ENCODE assay signal across 23 cellular contexts in genomic region chr18:62009521-62009920, GRCh38.
DNase-seq lines count a peak whose midpoint lies in the region; ATAC-seq, FAIRE-seq and TF ChIP-seq lines count a peak whose summit lies in the region.
"Had no signal": no experiment of that assay in that cellular context is flagged by ENCODE, and none has a peak within 500 bp of the region (broad histone marks: within the 10 kb centered on the region; RNA-seq: fewer than 3 reads in every experiment).

No MANE protein-coding gene starts in this region.

- no peak overlapping the region for H4K8ac ChIP-seq in IMR-90 (ENCODE audit: low read depth in 2 of 2, low read length in 2 of 2)

- H2BK20ac ChIP-seq in IMR-90 (ENCODE audit: low read depth, low read length), result no peak overlapping the region

- H3K79me1 ChIP-seq in IMR-90 (ENCODE audit: low read depth in 1 of 2, low read length in 2 of 2), result no peaks in the 10 kb centered on the region

- no TSS peak for BruUV-seq in IMR-90 (replicated peaks; lab: Mats Ljungman, UMichigan)

- POLR2A ChIA-PET in SK-N-SH (lab: Yijun Ruan, JAX) (no interaction called here), IMR-90 (lab: Charles Lee; ENCODE audit: unreplicated experiment) (no interaction called here)

- H2AK5ac ChIP-seq in IMR-90 (ENCODE audit: low read depth, low read length), result no peak overlapping the region; the same call in 1 of the 2 replicates

- DNase-seq in SK-N-SH (no peak), IMR-90 (no peak), bronchial epithelial cell (ENCODE audit: low read depth) (peak; percentile 62), fibroblast of pulmonary artery (ENCODE audit: low read depth) (peak; percentile 16), GM13976 (ENCODE audit: low spot score) (no peak), spleen (no peak), osteoblast (ENCODE audit: insufficient read length, low spot score, missing footprints) (no peak)
- DNase-seq: AML-193; Caco-2; Calu3; CD4-positive, alpha-beta T cell; CD8-positive, alpha-beta T cell; DMS79 treated with DMSO at 0.1 percent for 48 hours; GF-D8 had no signal

- FAIRE-seq in bronchial epithelial cell (lab: Jason Lieb, UNC), result no peak
- FAIRE-seq: A549, G401.6, GM12878, GM12892, GM19239 had no signal

- TF ChIP-seq RAD21 in SK-N-SH (IDR thresholded peaks at IDR 0.05; ENCODE audit: low read length), result no peak
- TF ChIP-seq RAD21 in IMR-90 (IDR thresholded peaks at IDR 0.05; ENCODE audit: low read length), result no peak

- ATAC-seq in SK-N-SH treated with all-trans-retinoic acid at 6 μM for 48 hours (no peak), IMR-90 (ENCODE audit: low read depth) (peak; percentile 29)
- ATAC-seq: A549; CD8-positive, alpha-beta T cell; GM12878 had no signal

- no peak overlapping the region for H3K18ac ChIP-seq in IMR-90 (ENCODE audit: low read depth, low read length)

- H4K20me1 ChIP-seq in SK-N-SH (ENCODE audit: insufficient read depth), result no peaks in the 10 kb centered on the region
- H4K20me1 ChIP-seq in IMR-90 (ENCODE audit: insufficient read depth, low read length), result no peaks in the 10 kb centered on the region
- no peaks in the 10 kb centered on the region for H4K20me1 ChIP-seq in osteoblast (ENCODE audit: insufficient read depth, low read length)
- H4K20me1 ChIP-seq: BLaER1 treated with 17β-estradiol and CSF1 and Interleukin-3, amounts not matched to agents 10 nM and 100 nM had no signal

- no peak overlapping the region for H3K27ac ChIP-seq in SK-N-SH (ENCODE audit: low read depth in 2 of 2, low read length in 1 of 2)
- no peak overlapping the region for H3K27ac ChIP-seq in IMR-90 (ENCODE audit: insufficient read depth, low read length)
- no peak overlapping the region for H3K27ac ChIP-seq in spleen
- H3K27ac ChIP-seq in osteoblast (ENCODE audit: low read depth, low read length), result no peak overlapping the region
- H3K27ac ChIP-seq: 22Rv1; A549; BLaER1 treated with 17β-estradiol and CSF1 and Interleukin-3, amounts not matched to agents 10 nM and 100 nM; C4-2B had no signal

- no peak for TF ChIP-seq CTCF in SK-N-SH (IDR thresholded peaks at IDR 0.05)
- no peak for TF ChIP-seq CTCF in IMR-90 (conservative IDR thresholded peaks at IDR 0.05; ENCODE audit: low read depth, low read length)
- no peak for TF ChIP-seq CTCF in bronchial epithelial cell (IDR thresholded peaks at IDR 0.05; ENCODE audit: insufficient read depth, low read length, severe bottlenecking)
- TF ChIP-seq CTCF in fibroblast of pulmonary artery (IDR thresholded peaks at IDR 0.05; ENCODE audit: low read length, missing control alignments), result no peak
- no peak for TF ChIP-seq CTCF in GM13976 (IDR thresholded peaks at IDR 0.05; ENCODE audit: borderline replicate concordance, control extremely low read depth, extremely low read depth, insufficient read depth, missing control alignments)
- TF ChIP-seq CTCF in spleen (IDR thresholded peaks at IDR 0.05 in 8 of 11, conservative IDR thresholded peaks at IDR 0.05 in 3 of 11), result no peak
- TF ChIP-seq CTCF in osteoblast (IDR thresholded peaks at IDR 0.05; ENCODE audit: extremely low read depth, low read depth, low read length), result no peak

- H2BK5ac ChIP-seq in IMR-90 (ENCODE audit: low read depth, low read length, poor library complexity, severe bottlenecking), result no peak overlapping the region

- H3K4me3 ChIP-seq in SK-N-SH (ENCODE audit: low read depth in 2 of 2, low read length in 1 of 2) (no peak overlapping the region), IMR-90 (ENCODE audit: insufficient read depth, low read depth, low read length) (no peak overlapping the region), bronchial epithelial cell (ENCODE audit: low read depth, low read length) (no peak overlapping the region), fibroblast of pulmonary artery (replicated peaks; ENCODE audit: low read depth, low read length) (no peak overlapping the region), spleen (no peak overlapping the region), osteoblast (ENCODE audit: insufficient read depth, low read length) (no peak overlapping the region)
- H3K4me3 ChIP-seq: A549; BLaER1 treated with 17β-estradiol and CSF1 and Interleukin-3, amounts not matched to agents 10 nM and 100 nM; GM12878 had no signal

- no peak overlapping the region for H2BK120ac ChIP-seq in IMR-90 (ENCODE audit: low read depth, low read length)

- H3K4me1 ChIP-seq in SK-N-SH (ENCODE audit: control insufficient read depth in 1 of 2, insufficient read depth in 2 of 2, low read depth in 1 of 2, low read length in 1 of 2) (no peaks in the 10 kb centered on the region), IMR-90 (ENCODE audit: control insufficient read depth, insufficient read depth, low read length) (peaks cover 2% of the 10 kb centered on the region; the same call in 1 of the 2 replicates), spleen (no peaks in the 10 kb centered on the region), osteoblast (ENCODE audit: insufficient read depth, low read length) (no peaks in the 10 kb centered on the region)
- H3K4me1 ChIP-seq: A549; BLaER1 treated with 17β-estradiol and CSF1 and Interleukin-3, amounts not matched to agents 10 nM and 100 nM; Caco-2 had no signal

- H3K27me3 ChIP-seq in SK-N-SH (ENCODE audit: insufficient read depth) (no peaks in the 10 kb centered on the region), IMR-90 (ENCODE audit: control insufficient read depth, insufficient read depth, low read length) (no peaks in the 10 kb centered on the region), bronchial epithelial cell (ENCODE audit: control insufficient read depth, insufficient read depth, low read length) (no peaks in the 10 kb centered on the region), spleen (replicated peaks in 1 of 7) (no peaks in the 10 kb centered on the region), osteoblast (ENCODE audit: insufficient read depth, low read length) (no peaks in the 10 kb centered on the region)

- dilution Hi-C loops in IMR-90 (cut with HindIII; ENCODE audit: low sequenced_read_pairs, unreplicated experiment), result no loop called here

- H4K91ac ChIP-seq in IMR-90 (ENCODE audit: insufficient read depth, low read depth, low read length), result no peak overlapping the region

- H3K56ac ChIP-seq in IMR-90 (ENCODE audit: extremely low read depth, insufficient read depth, low read length), result no peak overlapping the region

- intact Hi-C loops in IMR-90 (cut with micrococcal nuclease), result no loop called here
- intact Hi-C loops in spleen (cut with DNase I; ENCODE audit: low total_unique reads), result no loop called here

- no peaks in the 10 kb centered on the region for H3K9me2 ChIP-seq in SK-N-SH

- no peak overlapping the region for H2AK9ac ChIP-seq in IMR-90 (replicated peaks; ENCODE audit: low read depth, low read length, poor library complexity)

- H3K23ac ChIP-seq in IMR-90 (ENCODE audit: low read depth, low read length), result no peak overlapping the region

- no peaks in the 10 kb centered on the region for H3F3A ChIP-seq in SK-N-SH (replicated peaks; ENCODE audit: insufficient read depth)

- 0 out of 2 replicates have a peak overlapping the region, but pooled peaks have one; percentile 48 for H3K14ac ChIP-seq in IMR-90 (replicated peaks; ENCODE audit: low read depth, low read length)

- no peak for TF ChIP-seq POLR2A in IMR-90 (IDR thresholded peaks at IDR 0.05; ENCODE audit: low read depth, low read length)
- no peak for TF ChIP-seq POLR2A in spleen (IDR thresholded peaks at IDR 0.05)

- TF ChIP-seq EP300 in SK-N-SH (IDR thresholded peaks at IDR 0.05; ENCODE audit: borderline replicate concordance in 1 of 2, low read depth in 1 of 2, low read length in 1 of 2), result no peak

- 0 out of 2 replicates have a peak overlapping the region, but pooled peaks have one; percentile 4 for H2AFZ ChIP-seq in SK-N-SH (ENCODE audit: low read depth)
- peak overlapping the region; percentile 34 for H2AFZ ChIP-seq in IMR-90 (replicated peaks; ENCODE audit: low read length, poor library complexity)
- H2AFZ ChIP-seq in osteoblast (ENCODE audit: low read length), result no peak overlapping the region

- H3K4me2 ChIP-seq in SK-N-SH (no peak overlapping the region), IMR-90 (ENCODE audit: low read depth, low read length) (no peak overlapping the region), osteoblast (ENCODE audit: insufficient read depth, low read length) (no peak overlapping the region)
- H3K4me2 ChIP-seq: A549; BLaER1 treated with 17β-estradiol and CSF1 and Interleukin-3, amounts not matched to agents 10 nM and 100 nM had no signal

- no peaks in the 10 kb centered on the region for H3K79me2 ChIP-seq in SK-N-SH (ENCODE audit: insufficient read depth)
- H3K79me2 ChIP-seq in osteoblast (ENCODE audit: insufficient read depth, low read length), result no peaks in the 10 kb centered on the region

- 32% methylated on average over 3 of the region's 3 CpGs for WGBS in SK-N-SH (ENCODE audit: low lambda C conversion rate)
- 78% methylated on average over 2 of the region's 3 CpGs; no CpG with 5 or more reads in 1 of the 2 experiments for WGBS in IMR-90 (ENCODE audit: extremely low coverage in 2 of 2, insufficient read length in 1 of 2), 2 experiments
- 73 to 90% (median 81%) methylated on average over 3 of the region's 3 CpGs for WGBS in spleen, 5 donors

- H3K4ac ChIP-seq in IMR-90 (ENCODE audit: low read depth, low read length), result no peak overlapping the region

- CTCF ChIA-PET in SK-N-SH (lab: Yijun Ruan, JAX), result no interaction called here
- CTCF ChIA-PET in IMR-90 (lab: Yijun Ruan, JAX), result no interaction called here

- H3K36me3 ChIP-seq in SK-N-SH (replicated peaks in 1 of 2; ENCODE audit: control insufficient read depth in 1 of 2, insufficient read depth in 2 of 2, low read length in 1 of 2) (no peaks in the 10 kb centered on the region), IMR-90 (ENCODE audit: control insufficient read depth, insufficient read depth, low read length) (no peaks in the 10 kb centered on the region), bronchial epithelial cell (ENCODE audit: control insufficient read depth, insufficient read depth, low read length) (no peaks in the 10 kb centered on the region), spleen (no peaks in the 10 kb centered on the region), osteoblast (ENCODE audit: insufficient read depth, low read length) (no peaks in the 10 kb centered on the region)
- H3K36me3 ChIP-seq: BLaER1 treated with 17β-estradiol and CSF1 and Interleukin-3, amounts not matched to agents 10 nM and 100 nM had no signal

- H2BK15ac ChIP-seq in IMR-90 (ENCODE audit: low read depth, low read length), result no peak overlapping the region

- H3K9me3 ChIP-seq in SK-N-SH (peaks cover 4% of the 10 kb centered on the region; the same call in 1 of the 2 replicates), IMR-90 (ENCODE audit: control insufficient read depth, insufficient read depth, low read length) (peaks cover 8% of the 10 kb centered on the region; the same call in 1 of the 2 replicates), spleen (peaks cover 0 to 24% (median 7%) of the 10 kb centered on the region in 8 donors), osteoblast (ENCODE audit: low read depth, low read length) (peaks cover 2% of the 10 kb centered on the region)
- H3K9me3 ChIP-seq: A549, Caco-2 had no signal

- no peaks in the 10 kb centered on the region; the same call in 1 of the 2 replicates for H3K9me1 ChIP-seq in IMR-90 (ENCODE audit: insufficient read depth, low read length)

- H4K5ac ChIP-seq in IMR-90 (ENCODE audit: low read depth, low read length), result no peak overlapping the region

- in situ Hi-C loops in IMR-90 (cut with MboI; ENCODE audit: low sequenced_read_pairs) (no loop called here), GM13976 (cut with MboI; ENCODE audit: low sequenced_read_pairs, unreplicated experiment) (no loop called here)

- H3K9ac ChIP-seq in SK-N-SH (no peak overlapping the region), IMR-90 (ENCODE audit: low read depth, low read length) (no peak overlapping the region)
- H3K9ac ChIP-seq: BLaER1 treated with 17β-estradiol and CSF1 and Interleukin-3, amounts not matched to agents 10 nM and 100 nM had no signal

Comparison
In these comparisons a context has a peak if more than half of its experiments do, and no peak if none do; other contexts are left out.
1. DNase-seq: peak in bronchial epithelial cell (single experiment) and fibroblast of pulmonary artery (single experiment); none in SK-N-SH (single experiment), IMR-90 (single experiment), GM13976 (single experiment), spleen (single experiment) and osteoblast (single experiment).